10 cellular contexts compared by ENCODE assay signal in genomic region chr1:172976222-172977041, GRCh38.
A peak's percentile ranks its signal among the peaks of the same experiment; 100 is the strongest.
DNase-seq lines count a peak whose midpoint lies in the region; ATAC-seq and TF ChIP-seq lines count a peak whose summit lies in the region.
"Had no signal": no experiment of that assay in that cellular context is flagged by ENCODE, and none has a peak within 500 bp of the region (broad histone marks: within the 10 kb centered on the region; RNA-seq: fewer than 3 reads in every experiment).

No MANE protein-coding gene starts in this region.

- POLR2A ChIA-PET in naive thymus-derived CD4-positive, alpha-beta T cell (lab: Charles Lee), result no interaction called here

- no peak overlapping the region for H3K27ac Mint-ChIP-seq in naive thymus-derived CD4-positive, alpha-beta T cell
- H3K27ac Mint-ChIP-seq: activated B cell treated with CpG ODN at 0.5 μM for 24 hours; activated naive CD8-positive, alpha-beta T cell treated with anti-CD3 and anti-CD28 coated beads for 36 hours had no signal

- peaks cover 0 to 9% (median 0%) of the 10 kb centered on the region in 5 donors for H3K27me3 Mint-ChIP-seq in naive thymus-derived CD4-positive, alpha-beta T cell
- H3K27me3 Mint-ChIP-seq: activated B cell treated with CpG ODN at 0.5 μM for 24 hours; activated naive CD8-positive, alpha-beta T cell treated with anti-CD3 and anti-CD28 coated beads for 36 hours had no signal

- no peaks in the 10 kb centered on the region for H3K27me3 ChIP-seq in kidney epithelial cell (ENCODE audit: control insufficient read depth, insufficient read depth, low read length)
- no peaks in the 10 kb centered on the region for H3K27me3 ChIP-seq in thyroid gland
- no peaks in the 10 kb centered on the region for H3K27me3 ChIP-seq in naive thymus-derived CD4-positive, alpha-beta T cell (ENCODE audit: control insufficient read depth in 2 of 2, insufficient read depth in 2 of 2, low read length in 2 of 2)
- H3K27me3 ChIP-seq: heart right ventricle had no signal

- H3K4me1 ChIP-seq in thyroid gland, result no peaks in the 10 kb centered on the region
- no peaks in the 10 kb centered on the region for H3K4me1 ChIP-seq in naive thymus-derived CD4-positive, alpha-beta T cell (ENCODE audit: control insufficient read depth in 2 of 2, insufficient read depth in 2 of 2, low read length in 2 of 2)
- H3K4me1 ChIP-seq: heart right ventricle had no signal

- H3K4me3 ChIP-seq in astrocyte of the spinal cord (ENCODE audit: low read depth, low read length), result no peak overlapping the region
- H3K4me3 ChIP-seq in kidney epithelial cell (ENCODE audit: low read depth, low read length), result no peak overlapping the region
- no peak overlapping the region for H3K4me3 ChIP-seq in thyroid gland (replicated peaks in 1 of 3)
- no peak overlapping the region for H3K4me3 ChIP-seq in naive thymus-derived CD4-positive, alpha-beta T cell (ENCODE audit: low read length)
- H3K4me3 ChIP-seq: heart right ventricle had no signal

- H3K4me1 Mint-ChIP-seq in naive thymus-derived CD4-positive, alpha-beta T cell, result peaks cover 0 to 4% (median 0%) of the 10 kb centered on the region in 7 donors
- H3K4me1 Mint-ChIP-seq: activated naive CD8-positive, alpha-beta T cell treated with anti-CD3 and anti-CD28 coated beads for 36 hours had no signal

- TF ChIP-seq CTCF in astrocyte of the spinal cord (IDR thresholded peaks at IDR 0.05; ENCODE audit: low read depth, low read length) (no peak), kidney epithelial cell (IDR thresholded peaks at IDR 0.05; ENCODE audit: insufficient read depth, low read length, poor library complexity, severe bottlenecking) (no peak), thyroid gland (IDR thresholded peaks at IDR 0.05) (no peak)

- DNase-seq in HT-29 (ENCODE audit: low spot score) (peak; percentile 81), astrocyte of the spinal cord (ENCODE audit: low read depth, low spot score) (peak; percentile 98), kidney epithelial cell (ENCODE audit: low read depth) (peak; percentile 94), thyroid gland (peak; percentile 9 to 17), NCI-H1105 treated with DMSO at 0.1 percent for 48 hours (lab: John Stamatoyannopoulos, UW) (no peak)
- DNase-seq in stimulated activated CD4-positive, alpha-beta T cell treated with anti-CD3 and anti-CD28 coated beads, Interleukin-2, amount 100 ng/mL, for 24 hours, result no peak
- no peak for DNase-seq in naive thymus-derived CD4-positive, alpha-beta T cell
- DNase-seq: activated B cell treated with CpG ODN at 0.5 μM for 24 hours; activated naive CD8-positive, alpha-beta T cell treated with anti-CD3 and anti-CD28 coated beads for 36 hours had no signal

- 4 to 13% methylated on average over 2 of the region's 2 CpGs for WGBS in thyroid gland, 2 donors

- no peak for TF ChIP-seq POLR2A in thyroid gland (IDR thresholded peaks at IDR 0.05)

- H3K36me3 ChIP-seq in kidney epithelial cell (ENCODE audit: control insufficient read depth, insufficient read depth, low read length) (no peaks in the 10 kb centered on the region), thyroid gland (no peaks in the 10 kb centered on the region)
- no peaks in the 10 kb centered on the region for H3K36me3 ChIP-seq in naive thymus-derived CD4-positive, alpha-beta T cell (ENCODE audit: control insufficient read depth in 2 of 3, insufficient read depth in 3 of 3, low read length in 3 of 3)
- H3K36me3 ChIP-seq: heart right ventricle had no signal

- ATAC-seq in naive thymus-derived CD4-positive, alpha-beta T cell, result no peak
- ATAC-seq: heart right ventricle had no signal

- no peaks in the 10 kb centered on the region for H3K36me3 Mint-ChIP-seq in naive thymus-derived CD4-positive, alpha-beta T cell
- H3K36me3 Mint-ChIP-seq: activated naive CD8-positive, alpha-beta T cell treated with anti-CD3 and anti-CD28 coated beads for 36 hours had no signal

- in situ Hi-C loops in astrocyte of the spinal cord (cut with HindIII; ENCODE audit: low sequenced_read_pairs), result no loop called here

- CTCF ChIA-PET in naive thymus-derived CD4-positive, alpha-beta T cell (lab: Charles Lee), result no interaction called here

- intact Hi-C loops in thyroid gland (cut with DNase I), result no loop called here
- intact Hi-C loops in naive thymus-derived CD4-positive, alpha-beta T cell (cut with micrococcal nuclease), result no loop called here

- no peak overlapping the region for H3K4me3 Mint-ChIP-seq in naive thymus-derived CD4-positive, alpha-beta T cell
- H3K4me3 Mint-ChIP-seq: activated B cell treated with CpG ODN at 0.5 μM for 24 hours; activated naive CD8-positive, alpha-beta T cell treated with anti-CD3 and anti-CD28 coated beads for 36 hours had no signal

- H3K27ac ChIP-seq in thyroid gland, result peak overlapping the region in 1 of 3 donors; percentile 52
- H3K27ac ChIP-seq in naive thymus-derived CD4-positive, alpha-beta T cell (ENCODE audit: low read depth, low read length), result no peak overlapping the region
- H3K27ac ChIP-seq: heart right ventricle had no signal

- H3K9me3 ChIP-seq in thyroid gland, result no peaks in the 10 kb centered on the region
- no peaks in the 10 kb centered on the region for H3K9me3 ChIP-seq in naive thymus-derived CD4-positive, alpha-beta T cell (ENCODE audit: control insufficient read depth in 2 of 3, low read length in 3 of 3)
- H3K9me3 ChIP-seq: heart right ventricle had no signal

- no peaks in the 10 kb centered on the region for H3K9me3 Mint-ChIP-seq in naive thymus-derived CD4-positive, alpha-beta T cell
- H3K9me3 Mint-ChIP-seq: activated B cell treated with CpG ODN at 0.5 μM for 24 hours; activated naive CD8-positive, alpha-beta T cell treated with anti-CD3 and anti-CD28 coated beads for 36 hours had no signal

Comparison
In these comparisons a context has a peak if more than half of its experiments do, and no peak if none do; other contexts are left out.
1. DNase-seq: peak in HT-29 (single experiment), astrocyte of the spinal cord (single experiment), kidney epithelial cell (single experiment) and thyroid gland (2 of 2); none in stimulated activated CD4-positive, alpha-beta T cell treated with anti-CD3 and anti-CD28 coated beads, Interleukin-2, amount 100 ng/mL, for 24 hours (0 of 2), naive thymus-derived CD4-positive, alpha-beta T cell (0 of 9) and NCI-H1105 treated with DMSO at 0.1 percent for 48 hours (single experiment).